Comparison of ENCODE assay signal across 2 cellular contexts in the genomic region with DNA sequence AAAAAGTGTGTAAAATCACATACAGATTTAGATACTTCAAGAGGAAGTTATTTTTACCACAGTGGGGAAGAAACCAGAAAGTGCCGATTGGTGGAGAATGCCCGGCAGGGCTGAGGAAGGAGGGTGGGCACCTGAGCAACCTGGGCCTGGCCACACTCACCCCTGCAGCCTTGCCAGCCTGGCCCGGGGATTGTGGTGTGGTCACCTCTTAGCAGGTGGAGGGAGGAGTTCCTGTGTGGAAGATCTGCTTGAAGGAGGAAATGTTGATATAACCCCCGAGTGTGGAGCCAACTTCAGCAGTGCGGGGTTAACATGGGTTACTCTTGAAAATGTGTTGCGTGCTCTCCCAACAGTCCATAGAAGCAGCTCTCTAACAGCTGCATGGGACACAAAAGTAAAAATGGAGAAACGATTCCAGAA.
TF ChIP-seq lines count a peak whose summit lies in the region.

No MANE protein-coding gene starts in this region.

TF ChIP-seq in liver, 16 proteins besides CTCF, POLR2A, EP300 and RAD21 (continued from another document):
- TF ChIP-seq EGR1 (IDR thresholded peaks at IDR 0.05; ENCODE audit: low read depth in 2 of 2), result no peak
- TF ChIP-seq, protein P1, sequence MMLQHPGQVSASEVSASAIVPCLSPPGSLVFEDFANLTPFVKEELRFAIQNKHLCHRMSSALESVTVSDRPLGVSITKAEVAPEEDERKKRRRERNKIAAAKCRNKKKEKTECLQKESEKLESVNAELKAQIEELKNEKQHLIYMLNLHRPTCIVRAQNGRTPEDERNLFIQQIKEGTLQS (IDR thresholded peaks at IDR 0.05), result no peak
- no peak for TF ChIP-seq HNF4A (conservative IDR thresholded peaks at IDR 0.05)
- TF ChIP-seq, protein P2, sequence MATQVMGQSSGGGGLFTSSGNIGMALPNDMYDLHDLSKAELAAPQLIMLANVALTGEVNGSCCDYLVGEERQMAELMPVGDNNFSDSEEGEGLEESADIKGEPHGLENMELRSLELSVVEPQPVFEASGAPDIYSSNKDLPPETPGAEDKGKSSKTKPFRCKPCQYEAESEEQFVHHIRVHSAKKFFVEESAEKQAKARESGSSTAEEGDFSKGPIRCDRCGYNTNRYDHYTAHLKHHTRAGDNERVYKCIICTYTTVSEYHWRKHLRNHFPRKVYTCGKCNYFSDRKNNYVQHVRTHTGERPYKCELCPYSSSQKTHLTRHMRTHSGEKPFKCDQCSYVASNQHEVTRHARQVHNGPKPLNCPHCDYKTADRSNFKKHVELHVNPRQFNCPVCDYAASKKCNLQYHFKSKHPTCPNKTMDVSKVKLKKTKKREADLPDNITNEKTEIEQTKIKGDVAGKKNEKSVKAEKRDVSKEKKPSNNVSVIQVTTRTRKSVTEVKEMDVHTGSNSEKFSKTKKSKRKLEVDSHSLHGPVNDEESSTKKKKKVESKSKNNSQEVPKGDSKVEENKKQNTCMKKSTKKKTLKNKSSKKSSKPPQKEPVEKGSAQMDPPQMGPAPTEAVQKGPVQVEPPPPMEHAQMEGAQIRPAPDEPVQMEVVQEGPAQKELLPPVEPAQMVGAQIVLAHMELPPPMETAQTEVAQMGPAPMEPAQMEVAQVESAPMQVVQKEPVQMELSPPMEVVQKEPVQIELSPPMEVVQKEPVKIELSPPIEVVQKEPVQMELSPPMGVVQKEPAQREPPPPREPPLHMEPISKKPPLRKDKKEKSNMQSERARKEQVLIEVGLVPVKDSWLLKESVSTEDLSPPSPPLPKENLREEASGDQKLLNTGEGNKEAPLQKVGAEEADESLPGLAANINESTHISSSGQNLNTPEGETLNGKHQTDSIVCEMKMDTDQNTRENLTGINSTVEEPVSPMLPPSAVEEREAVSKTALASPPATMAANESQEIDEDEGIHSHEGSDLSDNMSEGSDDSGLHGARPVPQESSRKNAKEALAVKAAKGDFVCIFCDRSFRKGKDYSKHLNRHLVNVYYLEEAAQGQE (IDR thresholded peaks at IDR 0.05), result no peak
- TF ChIP-seq FOXA2 (IDR thresholded peaks at IDR 0.05), result no peak
- no peak for TF ChIP-seq SP1 (IDR thresholded peaks at IDR 0.05)
- TF ChIP-seq, protein P3, sequence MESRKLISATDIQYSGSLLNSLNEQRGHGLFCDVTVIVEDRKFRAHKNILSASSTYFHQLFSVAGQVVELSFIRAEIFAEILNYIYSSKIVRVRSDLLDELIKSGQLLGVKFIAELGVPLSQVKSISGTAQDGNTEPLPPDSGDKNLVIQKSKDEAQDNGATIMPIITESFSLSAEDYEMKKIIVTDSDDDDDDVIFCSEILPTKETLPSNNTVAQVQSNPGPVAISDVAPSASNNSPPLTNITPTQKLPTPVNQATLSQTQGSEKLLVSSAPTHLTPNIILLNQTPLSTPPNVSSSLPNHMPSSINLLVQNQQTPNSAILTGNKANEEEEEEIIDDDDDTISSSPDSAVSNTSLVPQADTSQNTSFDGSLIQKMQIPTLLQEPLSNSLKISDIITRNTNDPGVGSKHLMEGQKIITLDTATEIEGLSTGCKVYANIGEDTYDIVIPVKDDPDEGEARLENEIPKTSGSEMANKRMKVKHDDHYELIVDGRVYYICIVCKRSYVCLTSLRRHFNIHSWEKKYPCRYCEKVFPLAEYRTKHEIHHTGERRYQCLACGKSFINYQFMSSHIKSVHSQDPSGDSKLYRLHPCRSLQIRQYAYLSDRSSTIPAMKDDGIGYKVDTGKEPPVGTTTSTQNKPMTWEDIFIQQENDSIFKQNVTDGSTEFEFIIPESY (IDR thresholded peaks at IDR 0.05), result no peak
- TF ChIP-seq RXRA (IDR thresholded peaks at IDR 0.05), result no peak
- TF ChIP-seq TAF1 (conservative IDR thresholded peaks at IDR 0.05), result no peak
- TF ChIP-seq GABPA (IDR thresholded peaks at IDR 0.05 in 1 of 2, conservative IDR thresholded peaks at IDR 0.05 in 1 of 2), result no peak
- TF ChIP-seq YY1 (IDR thresholded peaks at IDR 0.05), result no peak
TF ChIP-seq in liver: peak in this region for 0.

TF ChIP-seq in HepG2, 621 proteins besides CTCF, POLR2A, EP300 and RAD21 (continued from another document):
- no peak for TF ChIP-seq RNF2 (conservative IDR thresholded peaks at IDR 0.05; ENCODE audit: low read depth)
- TF ChIP-seq, protein P4, sequence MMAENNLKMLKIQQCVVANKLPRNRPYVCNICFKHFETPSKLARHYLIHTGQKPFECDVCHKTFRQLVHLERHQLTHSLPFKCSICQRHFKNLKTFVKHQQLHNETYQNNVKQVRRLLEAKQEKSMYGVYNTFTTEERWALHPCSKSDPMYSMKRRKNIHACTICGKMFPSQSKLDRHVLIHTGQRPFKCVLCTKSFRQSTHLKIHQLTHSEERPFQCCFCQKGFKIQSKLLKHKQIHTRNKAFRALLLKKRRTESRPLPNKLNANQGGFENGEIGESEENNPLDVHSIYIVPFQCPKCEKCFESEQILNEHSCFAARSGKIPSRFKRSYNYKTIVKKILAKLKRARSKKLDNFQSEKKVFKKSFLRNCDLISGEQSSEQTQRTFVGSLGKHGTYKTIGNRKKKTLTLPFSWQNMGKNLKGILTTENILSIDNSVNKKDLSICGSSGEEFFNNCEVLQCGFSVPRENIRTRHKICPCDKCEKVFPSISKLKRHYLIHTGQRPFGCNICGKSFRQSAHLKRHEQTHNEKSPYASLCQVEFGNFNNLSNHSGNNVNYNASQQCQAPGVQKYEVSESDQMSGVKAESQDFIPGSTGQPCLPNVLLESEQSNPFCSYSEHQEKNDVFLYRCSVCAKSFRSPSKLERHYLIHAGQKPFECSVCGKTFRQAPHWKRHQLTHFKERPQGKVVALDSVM (CRISPR knock-in tag; IDR thresholded peaks at IDR 0.05), result no peak
- no peak for TF ChIP-seq TEAD2 (CRISPR knock-in tag; IDR thresholded peaks at IDR 0.05)
- no peak for TF ChIP-seq ZNF383 (CRISPR knock-in tag; IDR thresholded peaks at IDR 0.05; ENCODE audit: borderline replicate concordance)
- TF ChIP-seq ZBTB7A (CRISPR knock-in tag; IDR thresholded peaks at IDR 0.05), result no peak
- TF ChIP-seq, protein P5, sequence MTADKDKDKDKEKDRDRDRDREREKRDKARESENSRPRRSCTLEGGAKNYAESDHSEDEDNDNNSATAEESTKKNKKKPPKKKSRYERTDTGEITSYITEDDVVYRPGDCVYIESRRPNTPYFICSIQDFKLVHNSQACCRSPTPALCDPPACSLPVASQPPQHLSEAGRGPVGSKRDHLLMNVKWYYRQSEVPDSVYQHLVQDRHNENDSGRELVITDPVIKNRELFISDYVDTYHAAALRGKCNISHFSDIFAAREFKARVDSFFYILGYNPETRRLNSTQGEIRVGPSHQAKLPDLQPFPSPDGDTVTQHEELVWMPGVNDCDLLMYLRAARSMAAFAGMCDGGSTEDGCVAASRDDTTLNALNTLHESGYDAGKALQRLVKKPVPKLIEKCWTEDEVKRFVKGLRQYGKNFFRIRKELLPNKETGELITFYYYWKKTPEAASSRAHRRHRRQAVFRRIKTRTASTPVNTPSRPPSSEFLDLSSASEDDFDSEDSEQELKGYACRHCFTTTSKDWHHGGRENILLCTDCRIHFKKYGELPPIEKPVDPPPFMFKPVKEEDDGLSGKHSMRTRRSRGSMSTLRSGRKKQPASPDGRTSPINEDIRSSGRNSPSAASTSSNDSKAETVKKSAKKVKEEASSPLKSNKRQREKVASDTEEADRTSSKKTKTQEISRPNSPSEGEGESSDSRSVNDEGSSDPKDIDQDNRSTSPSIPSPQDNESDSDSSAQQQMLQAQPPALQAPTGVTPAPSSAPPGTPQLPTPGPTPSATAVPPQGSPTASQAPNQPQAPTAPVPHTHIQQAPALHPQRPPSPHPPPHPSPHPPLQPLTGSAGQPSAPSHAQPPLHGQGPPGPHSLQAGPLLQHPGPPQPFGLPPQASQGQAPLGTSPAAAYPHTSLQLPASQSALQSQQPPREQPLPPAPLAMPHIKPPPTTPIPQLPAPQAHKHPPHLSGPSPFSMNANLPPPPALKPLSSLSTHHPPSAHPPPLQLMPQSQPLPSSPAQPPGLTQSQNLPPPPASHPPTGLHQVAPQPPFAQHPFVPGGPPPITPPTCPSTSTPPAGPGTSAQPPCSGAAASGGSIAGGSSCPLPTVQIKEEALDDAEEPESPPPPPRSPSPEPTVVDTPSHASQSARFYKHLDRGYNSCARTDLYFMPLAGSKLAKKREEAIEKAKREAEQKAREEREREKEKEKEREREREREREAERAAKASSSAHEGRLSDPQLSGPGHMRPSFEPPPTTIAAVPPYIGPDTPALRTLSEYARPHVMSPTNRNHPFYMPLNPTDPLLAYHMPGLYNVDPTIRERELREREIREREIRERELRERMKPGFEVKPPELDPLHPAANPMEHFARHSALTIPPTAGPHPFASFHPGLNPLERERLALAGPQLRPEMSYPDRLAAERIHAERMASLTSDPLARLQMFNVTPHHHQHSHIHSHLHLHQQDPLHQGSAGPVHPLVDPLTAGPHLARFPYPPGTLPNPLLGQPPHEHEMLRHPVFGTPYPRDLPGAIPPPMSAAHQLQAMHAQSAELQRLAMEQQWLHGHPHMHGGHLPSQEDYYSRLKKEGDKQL (CRISPR knock-in tag; IDR thresholded peaks at IDR 0.05; ENCODE audit: low read depth), result no peak
- no peak for TF ChIP-seq CCDC6 (CRISPR knock-in tag; IDR thresholded peaks at IDR 0.05)
- no peak for TF ChIP-seq DMAP1 (CRISPR knock-in tag; IDR thresholded peaks at IDR 0.05)
- TF ChIP-seq SYNCRIP (IDR thresholded peaks at IDR 0.05; ENCODE audit: insufficient read depth, low read depth, low read length), result no peak
- no peak for TF ChIP-seq ARID2 (CRISPR knock-in tag; IDR thresholded peaks at IDR 0.05; ENCODE audit: borderline replicate concordance)
- TF ChIP-seq SP4 (CRISPR knock-in tag; IDR thresholded peaks at IDR 0.05), result no peak
- TF ChIP-seq ZNF652 (CRISPR knock-in tag; IDR thresholded peaks at IDR 0.05; ENCODE audit: borderline replicate concordance, low read depth), result no peak
- TF ChIP-seq SIX4 (CRISPR knock-in tag; IDR thresholded peaks at IDR 0.05), result no peak
- no peak for TF ChIP-seq ZNF772 (CRISPR knock-in tag; IDR thresholded peaks at IDR 0.05)
- no peak for TF ChIP-seq FOXC1 (CRISPR knock-in tag; IDR thresholded peaks at IDR 0.05; ENCODE audit: borderline replicate concordance)
- TF ChIP-seq MAFF (IDR thresholded peaks at IDR 0.05; ENCODE audit: low read depth, low read length), result no peak
- TF ChIP-seq MAFK (conservative IDR thresholded peaks at IDR 0.05 in 1 of 2, IDR thresholded peaks at IDR 0.05 in 1 of 2; ENCODE audit: low read length in 2 of 2), result no peak
- TF ChIP-seq, protein P6, sequence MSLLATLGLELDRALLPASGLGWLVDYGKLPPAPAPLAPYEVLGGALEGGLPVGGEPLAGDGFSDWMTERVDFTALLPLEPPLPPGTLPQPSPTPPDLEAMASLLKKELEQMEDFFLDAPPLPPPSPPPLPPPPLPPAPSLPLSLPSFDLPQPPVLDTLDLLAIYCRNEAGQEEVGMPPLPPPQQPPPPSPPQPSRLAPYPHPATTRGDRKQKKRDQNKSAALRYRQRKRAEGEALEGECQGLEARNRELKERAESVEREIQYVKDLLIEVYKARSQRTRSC (CRISPR knock-in tag; IDR thresholded peaks at IDR 0.05; ENCODE audit: low read depth), result no peak
